In the genomic region with DNA sequence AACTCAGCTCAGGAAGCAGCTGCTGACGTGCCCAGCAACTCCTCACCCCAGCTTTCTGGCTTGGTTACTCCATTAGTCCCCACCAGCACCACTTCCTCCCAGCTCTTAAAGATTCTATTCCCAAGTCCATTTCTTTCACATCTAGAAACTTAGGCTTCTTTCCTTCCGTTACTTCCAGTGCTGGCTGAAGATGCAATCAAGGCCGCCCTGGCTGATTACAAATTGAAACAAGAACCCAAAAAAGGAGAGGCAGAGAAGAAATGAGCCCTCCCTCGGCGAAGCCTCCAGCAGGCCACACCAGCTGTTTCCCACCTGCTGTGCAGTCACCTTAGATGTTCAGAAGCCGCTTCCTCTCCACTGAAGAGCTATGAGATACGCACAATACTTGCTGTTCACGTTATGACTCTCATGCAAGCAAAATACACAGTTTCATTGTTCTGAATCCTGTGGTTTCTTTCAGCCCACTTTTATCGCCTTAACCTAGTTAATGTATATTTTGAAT, we compare ENCODE assay signal across 1 cellular context.
TF ChIP-seq lines count a peak whose summit lies in the region.

No MANE protein-coding gene starts in this region.

TF ChIP-seq in GM12878, 131 proteins besides CTCF, POLR2A, EP300 and RAD21 (continued from another document and continues in another):
- no peak for TF ChIP-seq CREB1 (IDR thresholded peaks at IDR 0.05; ENCODE audit: low read depth)
- peak; percentile 96 for TF ChIP-seq TBL1XR1 (IDR thresholded peaks at IDR 0.05; ENCODE audit: low read depth, low read length)
- TF ChIP-seq RAD51 (IDR thresholded peaks at IDR 0.05): peak; percentile 70
- TF ChIP-seq ZNF592 (IDR thresholded peaks at IDR 0.05): peak; percentile 91
- TF ChIP-seq IKZF2 (IDR thresholded peaks at IDR 0.05): peak; percentile 92 to 93
- TF ChIP-seq ZBTB11 (CRISPR knock-in tag; IDR thresholded peaks at IDR 0.05): no peak
- TF ChIP-seq, protein P1, sequence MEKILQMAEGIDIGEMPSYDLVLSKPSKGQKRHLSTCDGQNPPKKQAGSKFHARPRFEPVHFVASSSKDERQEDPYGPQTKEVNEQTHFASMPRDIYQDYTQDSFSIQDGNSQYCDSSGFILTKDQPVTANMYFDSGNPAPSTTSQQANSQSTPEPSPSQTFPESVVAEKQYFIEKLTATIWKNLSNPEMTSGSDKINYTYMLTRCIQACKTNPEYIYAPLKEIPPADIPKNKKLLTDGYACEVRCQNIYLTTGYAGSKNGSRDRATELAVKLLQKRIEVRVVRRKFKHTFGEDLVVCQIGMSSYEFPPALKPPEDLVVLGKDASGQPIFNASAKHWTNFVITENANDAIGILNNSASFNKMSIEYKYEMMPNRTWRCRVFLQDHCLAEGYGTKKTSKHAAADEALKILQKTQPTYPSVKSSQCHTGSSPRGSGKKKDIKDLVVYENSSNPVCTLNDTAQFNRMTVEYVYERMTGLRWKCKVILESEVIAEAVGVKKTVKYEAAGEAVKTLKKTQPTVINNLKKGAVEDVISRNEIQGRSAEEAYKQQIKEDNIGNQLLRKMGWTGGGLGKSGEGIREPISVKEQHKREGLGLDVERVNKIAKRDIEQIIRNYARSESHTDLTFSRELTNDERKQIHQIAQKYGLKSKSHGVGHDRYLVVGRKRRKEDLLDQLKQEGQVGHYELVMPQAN (conservative IDR thresholded peaks at IDR 0.05): peak; percentile 69; the same call in 1 of the 2 replicates
- peak in 1 of 2 experiments; percentile 91; a peak in 2 of 4 replicates for TF ChIP-seq SRF (IDR thresholded peaks at IDR 0.05; ENCODE audit: low read depth in 2 of 2, low read length in 2 of 2)
- TF ChIP-seq TCF3 (IDR thresholded peaks at IDR 0.05; ENCODE audit: borderline replicate concordance, insufficient read depth, low read depth, low read length): peak; percentile 100
- no peak; the same call in 1 of the 2 replicates for TF ChIP-seq SMC3 (IDR thresholded peaks at IDR 0.05; ENCODE audit: borderline replicate concordance, low read length)
- peak; percentile 86 for TF ChIP-seq MLLT1 (IDR thresholded peaks at IDR 0.05)
- peak; percentile 100 for TF ChIP-seq IRF4 (IDR thresholded peaks at IDR 0.05; ENCODE audit: low read depth, low read length)
- TF ChIP-seq MTA2 (IDR thresholded peaks at IDR 0.05; ENCODE audit: low read depth): peak; percentile 99
- TF ChIP-seq KDM1A (IDR thresholded peaks at IDR 0.05; ENCODE audit: borderline replicate concordance): no peak
- TF ChIP-seq YY1 (IDR thresholded peaks at IDR 0.05; ENCODE audit: low read depth, low read length): no peak
- TF ChIP-seq RBBP5 (conservative IDR thresholded peaks at IDR 0.05): no peak
- peak; percentile 91 for TF ChIP-seq MEF2B (IDR thresholded peaks at IDR 0.05; ENCODE audit: partially characterized antibody, poor library complexity, severe bottlenecking)
- TF ChIP-seq NBN (IDR thresholded peaks at IDR 0.05): peak; percentile 98
- peak; percentile 82 for TF ChIP-seq POLR2AphosphoS5 (IDR thresholded peaks at IDR 0.05; ENCODE audit: low read length)
- TF ChIP-seq, protein P2, sequence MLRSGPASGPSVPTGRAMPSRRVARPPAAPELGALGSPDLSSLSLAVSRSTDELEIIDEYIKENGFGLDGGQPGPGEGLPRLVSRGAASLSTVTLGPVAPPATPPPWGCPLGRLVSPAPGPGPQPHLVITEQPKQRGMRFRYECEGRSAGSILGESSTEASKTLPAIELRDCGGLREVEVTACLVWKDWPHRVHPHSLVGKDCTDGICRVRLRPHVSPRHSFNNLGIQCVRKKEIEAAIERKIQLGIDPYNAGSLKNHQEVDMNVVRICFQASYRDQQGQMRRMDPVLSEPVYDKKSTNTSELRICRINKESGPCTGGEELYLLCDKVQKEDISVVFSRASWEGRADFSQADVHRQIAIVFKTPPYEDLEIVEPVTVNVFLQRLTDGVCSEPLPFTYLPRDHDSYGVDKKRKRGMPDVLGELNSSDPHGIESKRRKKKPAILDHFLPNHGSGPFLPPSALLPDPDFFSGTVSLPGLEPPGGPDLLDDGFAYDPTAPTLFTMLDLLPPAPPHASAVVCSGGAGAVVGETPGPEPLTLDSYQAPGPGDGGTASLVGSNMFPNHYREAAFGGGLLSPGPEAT (IDR thresholded peaks at IDR 0.05; ENCODE audit: low read depth): peak; percentile 91
- TF ChIP-seq USF1 (IDR thresholded peaks at IDR 0.05; ENCODE audit: borderline replicate concordance, extremely low read length, insufficient read depth, low read depth, low read length): no peak
- no peak for TF ChIP-seq ZNF622 (IDR thresholded peaks at IDR 0.05)
- TF ChIP-seq TARDBP (IDR thresholded peaks at IDR 0.05; ENCODE audit: borderline replicate concordance): peak; percentile 76
- no peak for TF ChIP-seq CBX5 (IDR thresholded peaks at IDR 0.05; ENCODE audit: low read depth)
- TF ChIP-seq RELA (IDR thresholded peaks at IDR 0.05; ENCODE audit: borderline replicate concordance, partially characterized antibody): peak; percentile 96
- TF ChIP-seq CHD1 (IDR thresholded peaks at IDR 0.05; ENCODE audit: low read depth, low read length): no peak
- TF ChIP-seq EED (IDR thresholded peaks at IDR 0.05; ENCODE audit: low read depth): peak; percentile 95
- TF ChIP-seq MXI1 (IDR thresholded peaks at IDR 0.05; ENCODE audit: low read depth, low read length): peak; percentile 85
- TF ChIP-seq HDAC6 (IDR thresholded peaks at IDR 0.05; ENCODE audit: unreplicated experiment): no peak
- no peak for TF ChIP-seq ZZZ3 (IDR thresholded peaks at IDR 0.05; ENCODE audit: control insufficient read depth, insufficient read length, low read depth)
- no peak for TF ChIP-seq RCOR1 (conservative IDR thresholded peaks at IDR 0.05; ENCODE audit: low read depth, low read length)
- TF ChIP-seq PAX5 (IDR thresholded peaks at IDR 0.05; ENCODE audit: borderline replicate concordance, low read depth, low read length): peak; percentile 98
- no peak for TF ChIP-seq SMAD5 (IDR thresholded peaks at IDR 0.05; ENCODE audit: low read depth)
- peak; percentile 8 for TF ChIP-seq SIX5 (IDR thresholded peaks at IDR 0.05; ENCODE audit: low read depth, low read length, severe bottlenecking)
- no peak for TF ChIP-seq HDAC2 (IDR thresholded peaks at IDR 0.05)
- peak; percentile 63 for TF ChIP-seq GATAD2B (conservative IDR thresholded peaks at IDR 0.05; ENCODE audit: low read depth)
- TF ChIP-seq RUNX3 (IDR thresholded peaks at IDR 0.05; ENCODE audit: low read length): no peak
- TF ChIP-seq PAX8 (IDR thresholded peaks at IDR 0.05): no peak
- no peak for TF ChIP-seq SREBF2 (IDR thresholded peaks at IDR 0.05; ENCODE audit: low read length)
- no peak for TF ChIP-seq NR2C1 (IDR thresholded peaks at IDR 0.05)
- no peak for TF ChIP-seq SUPT20H (IDR thresholded peaks at IDR 0.05; ENCODE audit: borderline replicate concordance, control insufficient read depth, low read depth, low read length)
- TF ChIP-seq, protein P3, sequence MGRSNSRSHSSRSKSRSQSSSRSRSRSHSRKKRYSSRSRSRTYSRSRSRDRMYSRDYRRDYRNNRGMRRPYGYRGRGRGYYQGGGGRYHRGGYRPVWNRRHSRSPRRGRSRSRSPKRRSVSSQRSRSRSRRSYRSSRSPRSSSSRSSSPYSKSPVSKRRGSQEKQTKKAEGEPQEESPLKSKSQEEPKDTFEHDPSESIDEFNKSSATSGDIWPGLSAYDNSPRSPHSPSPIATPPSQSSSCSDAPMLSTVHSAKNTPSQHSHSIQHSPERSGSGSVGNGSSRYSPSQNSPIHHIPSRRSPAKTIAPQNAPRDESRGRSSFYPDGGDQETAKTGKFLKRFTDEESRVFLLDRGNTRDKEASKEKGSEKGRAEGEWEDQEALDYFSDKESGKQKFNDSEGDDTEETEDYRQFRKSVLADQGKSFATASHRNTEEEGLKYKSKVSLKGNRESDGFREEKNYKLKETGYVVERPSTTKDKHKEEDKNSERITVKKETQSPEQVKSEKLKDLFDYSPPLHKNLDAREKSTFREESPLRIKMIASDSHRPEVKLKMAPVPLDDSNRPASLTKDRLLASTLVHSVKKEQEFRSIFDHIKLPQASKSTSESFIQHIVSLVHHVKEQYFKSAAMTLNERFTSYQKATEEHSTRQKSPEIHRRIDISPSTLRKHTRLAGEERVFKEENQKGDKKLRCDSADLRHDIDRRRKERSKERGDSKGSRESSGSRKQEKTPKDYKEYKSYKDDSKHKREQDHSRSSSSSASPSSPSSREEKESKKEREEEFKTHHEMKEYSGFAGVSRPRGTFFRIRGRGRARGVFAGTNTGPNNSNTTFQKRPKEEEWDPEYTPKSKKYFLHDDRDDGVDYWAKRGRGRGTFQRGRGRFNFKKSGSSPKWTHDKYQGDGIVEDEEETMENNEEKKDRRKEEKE (IDR thresholded peaks at IDR 0.05): no peak
- no peak for TF ChIP-seq MTA3 (IDR thresholded peaks at IDR 0.05; ENCODE audit: borderline replicate concordance, low read length)
- peak; percentile 81; the same call in 1 of the 2 replicates for TF ChIP-seq ZSCAN29 (IDR thresholded peaks at IDR 0.05)
- TF ChIP-seq CBFB (IDR thresholded peaks at IDR 0.05; ENCODE audit: low read depth): peak; percentile 95
- peak; percentile 86 for TF ChIP-seq MEF2A (IDR thresholded peaks at IDR 0.05; ENCODE audit: insufficient read depth, low read depth, low read length)
- TF ChIP-seq ASH2L (IDR thresholded peaks at IDR 0.05; ENCODE audit: borderline replicate concordance, low read depth): no peak
- no peak for TF ChIP-seq FOXK2 (IDR thresholded peaks at IDR 0.05)
- no peak for TF ChIP-seq NFIC (IDR thresholded peaks at IDR 0.05; ENCODE audit: low read depth, low read length)
